8 cellular contexts compared by ENCODE assay signal in genomic region chr3:136750209-136750921, GRCh38. TPM values are rescaled to one million over a fixed set of nuclear protein-coding genes. Genes with fewer than 3 reads are reported as not detected.
A peak's percentile ranks its signal among the peaks of the same experiment; 100 is the strongest.
DNase-seq lines count a peak whose midpoint lies in the region; ATAC-seq, FAIRE-seq and TF ChIP-seq lines count a peak whose summit lies in the region.

No MANE protein-coding gene starts in this region.

- peak overlapping the region; percentile 82 for H3K4me2 ChIP-seq in astrocyte (ENCODE audit: low read length)

- no peaks in the 10 kb centered on the region for H3K27me3 Mint-ChIP-seq in CD8-positive, alpha-beta T cell (ENCODE audit: low read depth)
- H3K27me3 Mint-ChIP-seq in astrocyte (ENCODE audit: low read depth, unreplicated experiment): no peaks in the 10 kb centered on the region

- H2AFZ ChIP-seq in astrocyte (ENCODE audit: low read depth, low read length): no peak overlapping the region

- no peak for TF ChIP-seq CTCF in CD8-positive, alpha-beta T cell (IDR thresholded peaks at IDR 0.05)
- TF ChIP-seq CTCF in astrocyte (IDR thresholded peaks at IDR 0.05; ENCODE audit: insufficient read depth, low read depth, low read length): no peak
- no peak for TF ChIP-seq CTCF in left lung (IDR thresholded peaks at IDR 0.05)
- TF ChIP-seq CTCF in thyroid gland (IDR thresholded peaks at IDR 0.05): no peak

- H3K27ac Mint-ChIP-seq in CD8-positive, alpha-beta T cell: peak overlapping the region; percentile 87
- H3K27ac Mint-ChIP-seq in astrocyte (ENCODE audit: unreplicated experiment): peak overlapping the region; percentile 81

- H4K20me1 ChIP-seq in astrocyte (ENCODE audit: insufficient read depth, low read length): peaks cover 22% of the 10 kb centered on the region

- no peaks in the 10 kb centered on the region for H3K9me3 Mint-ChIP-seq in CD8-positive, alpha-beta T cell
- H3K9me3 Mint-ChIP-seq in astrocyte (ENCODE audit: unreplicated experiment): no peaks in the 10 kb centered on the region

- ATAC-seq in CD8-positive, alpha-beta T cell: no peak
- ATAC-seq in left lung: no peak

- H3K9me3 ChIP-seq in CD8-positive, alpha-beta T cell (ENCODE audit: low read length): no peaks in the 10 kb centered on the region
- H3K9me3 ChIP-seq in astrocyte (ENCODE audit: insufficient read depth, low read depth, low read length): no peaks in the 10 kb centered on the region
- no peaks in the 10 kb centered on the region for H3K9me3 ChIP-seq in left lung
- no peaks in the 10 kb centered on the region for H3K9me3 ChIP-seq in thyroid gland

- in situ Hi-C loops in KBM-7 (cut with MboI; ENCODE audit: low pct_unique_long_range_greater_than_20kb, low sequenced_read_pairs): loop anchor here (25.0 kb wide), 1 partner anchor 237 kb away; no protein-coding TSS in a partner anchor

- H3K36me3 ChIP-seq in CD8-positive, alpha-beta T cell (ENCODE audit: insufficient read depth, low read length): no peaks in the 10 kb centered on the region
- H3K36me3 ChIP-seq in astrocyte (ENCODE audit: insufficient read depth, low read length) (no peaks in the 10 kb centered on the region), left lung (no peaks in the 10 kb centered on the region), thyroid gland (no peaks in the 10 kb centered on the region)

- peak overlapping the region; percentile 90 for H3K27ac ChIP-seq in CD8-positive, alpha-beta T cell (ENCODE audit: low read depth, low read length)
- H3K27ac ChIP-seq in astrocyte (ENCODE audit: low read depth, low read length) (peak overlapping the region; percentile 97), left lung (peak overlapping the region; percentile 92 to 100), thyroid gland (peak overlapping the region; percentile 97 to 99 (median 98))

- WGBS in thyroid gland, 2 donors: 8 to 15% methylated on average over 8 of the region's 8 CpGs

- POLR2A ChIA-PET in CD8-positive, alpha-beta T cell (lab: Charles Lee): interaction anchor here (0.5 to 1.3 kb wide), 5 partner anchors 21 to 675 kb away, joined by 3 read pairs; partner anchors contain the start of gene MSL2

- H3K4me1 Mint-ChIP-seq in CD8-positive, alpha-beta T cell (ENCODE audit: low read depth): peaks cover 61% of the 10 kb centered on the region
- peaks cover 28% of the 10 kb centered on the region for H3K4me1 Mint-ChIP-seq in astrocyte (ENCODE audit: low read depth, unreplicated experiment)

- peak overlapping the region; percentile 95 for H3K9ac ChIP-seq in astrocyte (ENCODE audit: low read length)

- no peaks in the 10 kb centered on the region for H3K27me3 ChIP-seq in CD8-positive, alpha-beta T cell (ENCODE audit: insufficient read depth, low read length)
- H3K27me3 ChIP-seq in astrocyte (ENCODE audit: insufficient read depth, low read length) (no peaks in the 10 kb centered on the region), left lung (no peaks in the 10 kb centered on the region), thyroid gland (no peaks in the 10 kb centered on the region)

- TF ChIP-seq POLR2A in thyroid gland (IDR thresholded peaks at IDR 0.05): no peak

- FAIRE-seq in astrocyte (lab: Jason Lieb, UNC): no peak

- H3K79me2 ChIP-seq in astrocyte (ENCODE audit: insufficient read depth, low read length): peaks cover 63% of the 10 kb centered on the region

- H3K4me3 ChIP-seq in CD8-positive, alpha-beta T cell (ENCODE audit: low read depth, low read length): peak overlapping the region; percentile 67
- H3K4me3 ChIP-seq in astrocyte (ENCODE audit: insufficient read depth, low read depth, low read length): peak overlapping the region; percentile 73
- peak overlapping the region; percentile 51 to 54 for H3K4me3 ChIP-seq in left lung
- H3K4me3 ChIP-seq in thyroid gland (replicated peaks in 1 of 3): peak overlapping the region in 2 of 3 donors; percentile 16 to 67

- DNase-seq in CD8-positive, alpha-beta T cell: peak in 1 of 7 experiments; percentile 8
- DNase-seq in KBM-7 (peak; percentile 45), astrocyte (ENCODE audit: low read depth) (no peak), left lung (no peak), thyroid gland (no peak), head of caudate nucleus (no peak), AG08396 (ENCODE audit: low spot score) (no peak)
- no peak for DNase-seq in effector CD8-positive, alpha-beta T cell (lab: John Stamatoyannopoulos, UW)

- peak overlapping the region; percentile 89 for H3K4me3 Mint-ChIP-seq in CD8-positive, alpha-beta T cell
- peak overlapping the region; percentile 92 for H3K4me3 Mint-ChIP-seq in astrocyte (ENCODE audit: unreplicated experiment)

- intact Hi-C loops in CD8-positive, alpha-beta T cell (cut with DNase I, micrococcal nuclease): loop anchor here (5.0 to 10.0 kb wide), 7 partner anchors 67 to 1844 kb away; partner anchors contain the start of genes SLC35G2 (in 2 of the 2), CEP70 (in 1 of the 2), DBR1 (in 1 of the 2) and PPP2R3A (in 1 of the 2)
- intact Hi-C loops in left lung (cut with DNase I) (loop anchor here in 1 of 2 donors (5.0 kb wide), 2 partner anchors 203 to 673 kb away; no protein-coding TSS in a partner anchor), thyroid gland (cut with DNase I) (loop anchor here (5.0 to 10.0 kb wide), 3 partner anchors 358 to 673 kb away; partner anchors contain the start of gene MSL2), head of caudate nucleus (cut with DNase I) (loop anchor here (5.0 kb wide), 5 partner anchors 112 to 673 kb away; partner anchors contain the start of genes MSL2, NCK1 and PCCB)

- CTCF ChIA-PET in CD8-positive, alpha-beta T cell (lab: Charles Lee): interaction anchor here (0.7 to 2.6 kb wide), 4 partner anchors 9 to 359 kb away, joined by 3 to 11 read pairs (median 4); no protein-coding TSS in a partner anchor

- H3K36me3 Mint-ChIP-seq in CD8-positive, alpha-beta T cell: peaks cover 11% of the 10 kb centered on the region
- H3K36me3 Mint-ChIP-seq in astrocyte (ENCODE audit: low read depth, unreplicated experiment): no peaks in the 10 kb centered on the region

- peaks cover 46% of the 10 kb centered on the region for H3K4me1 ChIP-seq in CD8-positive, alpha-beta T cell (ENCODE audit: insufficient read depth, low read length)
- peaks cover 21% of the 10 kb centered on the region for H3K4me1 ChIP-seq in astrocyte (ENCODE audit: insufficient read depth, low read length)
- peaks cover 24 to 60% of the 10 kb centered on the region in 2 donors for H3K4me1 ChIP-seq in left lung
- peaks cover 16 to 48% of the 10 kb centered on the region in 2 donors for H3K4me1 ChIP-seq in thyroid gland

RNA-seq across cellular contexts. Expression of gene STAG1, which starts 1.8 kb away (rescaled TPM):
- 10 to 100 TPM; 32.4 TPM for total RNA-seq in CD8-positive, alpha-beta T cell
- total RNA-seq in astrocyte: 24.1 and 24.2 TPM in 2 replicates
- total RNA-seq in left lung: 10 to 100 TPM; 29.6 to 41.4 TPM
- total RNA-seq in thyroid gland: 10 to 100 TPM; 50.5 to 68.8 (median 54.4) TPM
